18 cellular contexts compared by ENCODE assay signal in genomic region chrX:38514014-38514854, GRCh38. TPM values are rescaled to one million over a fixed set of nuclear protein-coding genes. Genes with fewer than 3 reads are reported as not detected.
DNase-seq lines count a peak whose midpoint lies in the region; FAIRE-seq and TF ChIP-seq lines count a peak whose summit lies in the region.
"Had no signal": no experiment of that assay in that cellular context is flagged by ENCODE, and none has a peak within 500 bp of the region (broad histone marks: within the 10 kb centered on the region; RNA-seq: fewer than 3 reads in every experiment).

No MANE protein-coding gene starts in this region.

- no peak for FAIRE-seq in H54 (lab: Jason Lieb, UNC)
- FAIRE-seq: GM12878, small intestine had no signal

- no peak for TF ChIP-seq POLR2A in H54 (IDR thresholded peaks at IDR 0.05; ENCODE audit: low read depth, low read length)

- in situ Hi-C loops in KBM-7 (cut with MboI; ENCODE audit: low pct_unique_long_range_greater_than_20kb, low sequenced_read_pairs), result no loop called here

- DNase-seq in DMS53 (lab: John Stamatoyannopoulos, UW) (peak; percentile 45), DMS53 treated with DMSO at 0.1 percent for 48 hours (lab: John Stamatoyannopoulos, UW; ENCODE audit: unreplicated experiment) (no peak), KBM-7 (peak; percentile 3), OCI-M1 (lab: John Stamatoyannopoulos, UW) (peak; percentile 32), myocyte (ENCODE audit: low read depth) (peak; percentile 36), amniotic stem cell (lab: John Stamatoyannopoulos, UW) (no peak), H54 (ENCODE audit: insufficient read length, low spot score) (no peak)
- DNase-seq in stimulated activated CD4-positive, alpha-beta T cell treated with anti-CD3 and anti-CD28 coated beads, Interleukin-15, amount 100 ng/mL, for 24 hours, result no peak
- DNase-seq: activated gamma-delta T cell; aorta; CD4-positive, CD25-positive, alpha-beta regulatory T cell; left ventricle myocardium superior; NCI-H187 treated with DMSO at 0.1 percent for 48 hours; NK-92 treated with Interleukin-12 subunit alpha and Interleukin-12 subunit beta, amount 100 ng/mL, for 24 hours; pancreas; small intestine; T-helper 17 cell had no signal

RNA-seq across cellular contexts. Expression of gene TSPAN7, which starts 47.1 kb away (rescaled TPM):
- 34.6 and 38.9 TPM in 2 replicates for total RNA-seq in myocyte
- polyA plus RNA-seq in myocyte (2012), result 89.6 TPM
- total RNA-seq: CD4-positive, CD25-positive, alpha-beta regulatory T cell; GM12878 had no signal

Comparison
In these comparisons a context has a peak if more than half of its experiments do, and no peak if none do; other contexts are left out.
1. DNase-seq: peak in DMS53 (single experiment), KBM-7 (single experiment), OCI-M1 (single experiment) and myocyte (single experiment); none in DMS53 treated with DMSO at 0.1 percent for 48 hours (single experiment), amniotic stem cell (single experiment), H54 (single experiment) and stimulated activated CD4-positive, alpha-beta T cell treated with anti-CD3 and anti-CD28 coated beads, Interleukin-15, amount 100 ng/mL, for 24 hours (single experiment).